In genomic region chr4:54090404-54090803, GRCh38 we compare ENCODE assay signal across 18 cellular contexts. TPM values are rescaled to one million over a fixed set of nuclear protein-coding genes. Genes with fewer than 3 reads are reported as not detected.
"Had no signal": no experiment of that assay in that cellular context is flagged by ENCODE, and none has a peak within 500 bp of the region (broad histone marks: within the 10 kb centered on the region; RNA-seq: fewer than 3 reads in every experiment).

No MANE protein-coding gene starts in this region.

- H3K27ac ChIP-seq: gastroesophageal sphincter, neutrophil, spleen, thyroid gland had no signal

- H3K27ac Mint-ChIP-seq: activated CD4-positive, alpha-beta T cell treated with anti-CD3 and anti-CD28 coated beads for 36 hours; stimulated activated memory B cell treated with anti-CD40 and anti-IgM and Interleukin-4, amounts not matched to agents 10 μg/mL and 1 μg/mL and 100 μg/mL, for 72 hours had no signal

- H3K36me3 ChIP-seq: gastroesophageal sphincter, heart right ventricle, left ventricle myocardium inferior, neutrophil, pancreas, spleen, thyroid gland had no signal

- H3K9me3 ChIP-seq: gastroesophageal sphincter, heart right ventricle, left ventricle myocardium inferior, neutrophil, pancreas, spleen, thyroid gland had no signal

- H3K9me3 Mint-ChIP-seq: stimulated activated memory B cell treated with anti-CD40 and anti-IgM and Interleukin-4, amounts not matched to agents 10 μg/mL and 1 μg/mL and 100 μg/mL, for 72 hours had no signal

- DNase-seq: activated CD4-positive, alpha-beta T cell treated with anti-CD3 and anti-CD28 coated beads, Interleukin-2, amount 50 U/mL, for 48 hours; effector CD8-positive, alpha-beta T cell; spleen; SW 1271 had no signal

- H3K36me3 Mint-ChIP-seq: stimulated activated memory B cell treated with anti-CD40 and anti-IgM and Interleukin-4, amounts not matched to agents 10 μg/mL and 1 μg/mL and 100 μg/mL, for 72 hours had no signal

RNA-seq across cellular contexts. Expression of gene GSX2, which starts 9.6 kb away (rescaled TPM):
- total RNA-seq: activated CD4-positive, alpha-beta T cell treated with anti-CD3 and anti-CD28 coated beads for 36 hours; bronchial epithelial cell; cerebellum; esophagus mucosa; gastroesophageal sphincter; heart right ventricle; left ventricle myocardium inferior; myocyte; pancreas; spleen; T-helper 2 cell treated with Interferon-gamma antibody and Interleukin-4, amounts not matched to agents 100 ng/mL and 5 ng/mL, for 36 hours; thyroid gland; urinary bladder had no signal
